In genomic region chr4:124902111-124902510, GRCh38 we compare ENCODE assay signal across 18 cellular contexts.
"Had no signal": no experiment of that assay in that cellular context is flagged by ENCODE, and none has a peak within 500 bp of the region (broad histone marks: within the 10 kb centered on the region; RNA-seq: fewer than 3 reads in every experiment).

No MANE protein-coding gene starts in this region.

- H3K36me3 ChIP-seq: colonic mucosa, esophagus muscularis mucosa, spleen, stomach, upper lobe of left lung had no signal

- H3K4me3 Mint-ChIP-seq: activated B cell treated with CpG ODN at 0.5 μM for 24 hours; activated CD8-positive, alpha-beta T cell treated with anti-CD3 and anti-CD28 coated beads for 36 hours; neural crest cell; T-helper 17 cell had no signal

- H3K27ac ChIP-seq: colonic mucosa, esophagus muscularis mucosa, spleen, stomach, testis, upper lobe of left lung had no signal

- H3K27me3 Mint-ChIP-seq: activated B cell treated with CpG ODN at 0.5 μM for 24 hours; activated CD8-positive, alpha-beta T cell treated with anti-CD3 and anti-CD28 coated beads for 36 hours; T-helper 17 cell had no signal

- H3K4me1 ChIP-seq: colonic mucosa, spleen, testis had no signal

- H3K4me3 ChIP-seq: colonic mucosa, esophagus muscularis mucosa, spleen, stomach, testis, upper lobe of left lung had no signal

- H3K27ac Mint-ChIP-seq: activated B cell treated with CpG ODN at 0.5 μM for 24 hours; activated CD8-positive, alpha-beta T cell treated with anti-CD3 and anti-CD28 coated beads for 36 hours; activated naive CD4-positive, alpha-beta T cell treated with anti-CD3 and anti-CD28 coated beads, Interleukin-2, amount 50 U/mL, for 72 hours; T-helper 17 cell had no signal

- H3K9me3 ChIP-seq: colonic mucosa, esophagus muscularis mucosa, stomach, testis, upper lobe of left lung had no signal

- H3K9me3 Mint-ChIP-seq: activated naive CD4-positive, alpha-beta T cell treated with anti-CD3 and anti-CD28 coated beads, Interleukin-2, amount 50 U/mL, for 72 hours; neural crest cell had no signal

- H3K4me1 Mint-ChIP-seq: activated B cell treated with CpG ODN at 0.5 μM for 24 hours, T-helper 17 cell had no signal

- H3K36me3 Mint-ChIP-seq: activated naive CD4-positive, alpha-beta T cell treated with anti-CD3 and anti-CD28 coated beads, Interleukin-2, amount 50 U/mL, for 72 hours had no signal

- DNase-seq: activated B cell treated with CpG ODN at 0.5 μM for 24 hours; activated CD4-positive, alpha-beta T cell treated with anti-CD3 and anti-CD28 coated beads for 48 hours; activated CD8-positive, alpha-beta T cell treated with anti-CD3 and anti-CD28 coated beads for 36 hours; activated effector memory CD4-positive, alpha-beta T cell treated with anti-CD3 and anti-CD28 coated beads, Interleukin-2, amount 50 U/mL, for 16 hours; activated T-cell treated with anti-CD3 and anti-CD28 coated beads, Interleukin-2, amount 50 U/mL, for 48 hours; central memory CD4-positive, alpha-beta T cell; colonic mucosa; hypothalamus; mesenchymal stem cell; spleen; stomach; T-helper 17 cell; testis; upper lobe of left lung had no signal

- ATAC-seq: activated CD8-positive, alpha-beta T cell treated with anti-CD3 and anti-CD28 coated beads for 36 hours; activated naive CD4-positive, alpha-beta T cell treated with anti-CD3 and anti-CD28 coated beads, Interleukin-2, amount 50 U/mL, for 72 hours; sciatic nerve; T-helper 17 cell had no signal

- H3K27me3 ChIP-seq: colonic mucosa, esophagus muscularis mucosa, spleen, stomach, testis, upper lobe of left lung had no signal
